In genomic region chr9:70589571-70590263, GRCh38 we compare ENCODE assay signal across 11 cellular contexts.
DNase-seq lines count a peak whose midpoint lies in the region; ATAC-seq and TF ChIP-seq lines count a peak whose summit lies in the region.
"Had no signal": no experiment of that assay in that cellular context is flagged by ENCODE, and none has a peak within 500 bp of the region (broad histone marks: within the 10 kb centered on the region; RNA-seq: fewer than 3 reads in every experiment).

No MANE protein-coding gene starts in this region.

- H3F3A ChIP-seq in PC-3 (ENCODE audit: low read length, unreplicated experiment): no peaks in the 10 kb centered on the region

- H3K4me3 ChIP-seq in BJ (ENCODE audit: low read depth, low read length): no peak overlapping the region
- H3K4me3 ChIP-seq in brain microvascular endothelial cell (ENCODE audit: low read depth, low read length): no peak overlapping the region
- H3K4me3 ChIP-seq in right atrium auricular region: no peak overlapping the region
- no peak overlapping the region for H3K4me3 ChIP-seq in retinal pigment epithelial cell (ENCODE audit: low read length)
- H3K4me3 ChIP-seq in PC-3 (ENCODE audit: low read length): no peak overlapping the region

- no peaks in the 10 kb centered on the region for H3K36me3 Mint-ChIP-seq in activated T-cell treated with anti-CD3 and anti-CD28 coated beads, Interleukin-2, amount 50 U/mL, for 24 hours (ENCODE audit: low read depth)

- in situ Hi-C loops in brain microvascular endothelial cell (cut with HindIII; ENCODE audit: low pct_ligation_motif_present, low sequenced_read_pairs): loop anchor here (25.0 kb wide), 1 partner anchor 177 kb away; the partner anchor contains the start of gene KLF9

- TF ChIP-seq CTCF in BJ (IDR thresholded peaks at IDR 0.05; ENCODE audit: insufficient read depth, low read depth, low read length): no peak
- no peak for TF ChIP-seq CTCF in brain microvascular endothelial cell (IDR thresholded peaks at IDR 0.05; ENCODE audit: low read depth, low read length, missing control alignments)
- no peak for TF ChIP-seq CTCF in right atrium auricular region (IDR thresholded peaks at IDR 0.05)
- no peak for TF ChIP-seq CTCF in retinal pigment epithelial cell (conservative IDR thresholded peaks at IDR 0.05; ENCODE audit: low read depth, low read length)
- no peak for TF ChIP-seq CTCF in PC-3 (conservative IDR thresholded peaks at IDR 0.05; ENCODE audit: low read depth, low read length)

- H3K4me1 Mint-ChIP-seq in activated T-cell treated with anti-CD3 and anti-CD28 coated beads, Interleukin-2, amount 50 U/mL, for 24 hours (ENCODE audit: low read depth): no peaks in the 10 kb centered on the region

- POLR2A ChIA-PET in BJ (lab: Charles Lee) (interaction anchor here (0.6 to 1.0 kb wide), 4 partner anchors 15 to 471 kb away, joined by 3 to 5 read pairs (median 4); no protein-coding TSS in a partner anchor), PC-3 (lab: Charles Lee; ENCODE audit: unreplicated experiment) (no interaction called here)

- no peak overlapping the region for H2AFZ ChIP-seq in PC-3 (ENCODE audit: low read length)

- no peak overlapping the region for H3K4me2 ChIP-seq in PC-3 (ENCODE audit: low read length)

- H3K4me1 ChIP-seq in right atrium auricular region (peaks cover 0 to 60% of the 10 kb centered on the region in 2 donors), PC-3 (ENCODE audit: insufficient read depth, low read length) (no peaks in the 10 kb centered on the region)

- H3K36me3 ChIP-seq in BJ (ENCODE audit: control insufficient read depth, insufficient read depth, low read length): no peaks in the 10 kb centered on the region
- no peaks in the 10 kb centered on the region for H3K36me3 ChIP-seq in brain microvascular endothelial cell (replicated peaks)
- no peaks in the 10 kb centered on the region for H3K36me3 ChIP-seq in right atrium auricular region
- no peaks in the 10 kb centered on the region for H3K36me3 ChIP-seq in PC-3 (ENCODE audit: low read depth, low read length)

- H3K27ac ChIP-seq in brain microvascular endothelial cell (peak overlapping the region; percentile 70), right atrium auricular region (peak overlapping the region; percentile 87 to 96), PC-3 (ENCODE audit: low read length) (no peak overlapping the region)

- TF ChIP-seq POLR2A in GM18505 (IDR thresholded peaks at IDR 0.05; ENCODE audit: borderline replicate concordance, extremely low read depth, insufficient read depth, insufficient read length): no peak

- no peak overlapping the region for H3K27ac Mint-ChIP-seq in activated T-cell treated with anti-CD3 and anti-CD28 coated beads, Interleukin-2, amount 50 U/mL, for 24 hours

- no peaks in the 10 kb centered on the region for H3K9me3 ChIP-seq in right atrium auricular region
- H3K9me3 ChIP-seq in PC-3 (ENCODE audit: low read length): no peaks in the 10 kb centered on the region

- no TSS peak for BruUV-seq in PC-3 (replicated peaks; lab: Mats Ljungman, UMichigan)

- DNase-seq in BJ (ENCODE audit: low read depth): peak; percentile 83
- peak; percentile 64 for DNase-seq in brain microvascular endothelial cell
- peak; percentile 86 for DNase-seq in right atrium auricular region (ENCODE audit: low spot score)
- peak; percentile 85 for DNase-seq in retinal pigment epithelial cell (ENCODE audit: low read depth)
- no peak for DNase-seq in PC-3
- DNase-seq in GM19240 (ENCODE audit: insufficient read length, low spot score): no peak
- DNase-seq in activated T-cell treated with anti-CD3 and anti-CD28 coated beads, Interleukin-2, amount 50 U/mL, for 24 hours: no peak
- DNase-seq: activated T-cell treated with anti-CD3 and anti-CD28 coated beads, Interleukin-2, amount 50 U/mL, for 48 hours; C1 segment of cervical spinal cord; MM.1S had no signal

- no peak overlapping the region for H3K9ac ChIP-seq in PC-3 (ENCODE audit: low read length)

- intact Hi-C loops in PC-3 (cut with micrococcal nuclease): no loop called here

- no peaks in the 10 kb centered on the region for H3K9me3 Mint-ChIP-seq in activated T-cell treated with anti-CD3 and anti-CD28 coated beads, Interleukin-2, amount 50 U/mL, for 24 hours

- no peak overlapping the region for H3K4me3 Mint-ChIP-seq in activated T-cell treated with anti-CD3 and anti-CD28 coated beads, Interleukin-2, amount 50 U/mL, for 24 hours

- H4K20me1 ChIP-seq in PC-3 (ENCODE audit: low read length): no peaks in the 10 kb centered on the region

- ATAC-seq in GM18505 (IDR thresholded peaks at IDR 0.05; ENCODE audit: unreplicated experiment) (no peak), PC-3 (no peak)

- H3K27me3 ChIP-seq in BJ (ENCODE audit: control insufficient read depth, insufficient read depth, low read length) (no peaks in the 10 kb centered on the region), brain microvascular endothelial cell (replicated peaks) (no peaks in the 10 kb centered on the region), right atrium auricular region (no peaks in the 10 kb centered on the region), PC-3 (ENCODE audit: low read length) (peaks cover 17% of the 10 kb centered on the region; the same call in 1 of the 2 replicates)

- no peaks in the 10 kb centered on the region for H3K27me3 Mint-ChIP-seq in activated T-cell treated with anti-CD3 and anti-CD28 coated beads, Interleukin-2, amount 50 U/mL, for 24 hours

- no peaks in the 10 kb centered on the region for H3K79me2 ChIP-seq in PC-3 (ENCODE audit: low read length)

- no peaks in the 10 kb centered on the region for H3K9me2 ChIP-seq in PC-3 (replicated peaks; ENCODE audit: low read length)

- CTCF ChIA-PET in BJ (lab: Yijun Ruan, JAX): interaction anchor here (0.9 to 2.3 kb wide), 3 partner anchors 11 to 105 kb away, joined by 3 to 11 read pairs (median 4); no protein-coding TSS in a partner anchor
- CTCF ChIA-PET in PC-3 (lab: Charles Lee): no interaction called here

Comparison
In these comparisons a context has a peak if more than half of its experiments do, and no peak if none do; other contexts are left out.
1. DNase-seq: peak in BJ (single experiment), brain microvascular endothelial cell (single experiment), right atrium auricular region (single experiment) and retinal pigment epithelial cell (single experiment); none in PC-3 (single experiment), GM19240 (single experiment) and activated T-cell treated with anti-CD3 and anti-CD28 coated beads, Interleukin-2, amount 50 U/mL, for 24 hours (single experiment).